1 cellular context compared by ENCODE assay signal in the genomic region with DNA sequence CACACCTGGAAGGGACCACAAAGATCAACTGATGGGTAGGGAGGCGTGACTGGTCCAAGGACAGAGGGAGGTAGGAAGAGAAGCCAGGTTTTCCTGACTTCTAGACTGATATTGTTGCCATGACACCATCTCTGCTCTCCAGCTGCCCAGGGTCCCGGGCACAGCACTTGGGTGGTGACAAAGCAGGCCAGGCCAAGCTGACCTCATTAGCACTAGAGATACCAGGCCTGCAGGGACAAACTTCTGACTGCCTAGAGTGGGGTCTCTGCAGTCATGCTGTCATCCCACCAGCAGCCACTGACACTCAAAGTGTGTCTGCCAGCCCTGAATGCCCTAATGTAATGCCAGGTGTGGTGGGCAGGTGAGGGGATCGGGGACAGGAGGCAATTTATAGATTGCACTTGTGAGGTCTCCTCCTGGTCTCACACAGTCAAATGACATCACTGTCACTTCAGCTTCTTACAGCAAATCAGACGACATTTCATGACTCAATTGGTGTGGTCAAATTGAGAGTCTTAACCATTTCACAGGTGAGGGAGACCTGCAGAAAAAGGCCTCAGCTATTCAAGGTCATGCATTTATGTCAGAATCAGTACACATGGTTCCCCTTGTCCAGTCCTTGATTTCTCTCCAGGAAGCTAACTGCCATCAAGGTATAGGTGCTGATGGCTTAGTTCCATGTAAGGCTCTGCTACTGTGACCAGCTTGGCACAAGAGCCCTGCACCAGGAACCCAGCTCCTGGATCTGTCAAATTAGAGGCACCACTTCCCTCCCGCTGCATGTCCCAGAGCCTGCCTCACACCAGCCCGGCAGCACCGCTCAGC.
TF ChIP-seq lines count a peak whose summit lies in the region.

No MANE protein-coding gene starts in this region.

TF ChIP-seq in WTC11, 78 proteins besides CTCF, POLR2A, EP300 and RAD21 (continued from another document):
- TF ChIP-seq, protein P1, sequence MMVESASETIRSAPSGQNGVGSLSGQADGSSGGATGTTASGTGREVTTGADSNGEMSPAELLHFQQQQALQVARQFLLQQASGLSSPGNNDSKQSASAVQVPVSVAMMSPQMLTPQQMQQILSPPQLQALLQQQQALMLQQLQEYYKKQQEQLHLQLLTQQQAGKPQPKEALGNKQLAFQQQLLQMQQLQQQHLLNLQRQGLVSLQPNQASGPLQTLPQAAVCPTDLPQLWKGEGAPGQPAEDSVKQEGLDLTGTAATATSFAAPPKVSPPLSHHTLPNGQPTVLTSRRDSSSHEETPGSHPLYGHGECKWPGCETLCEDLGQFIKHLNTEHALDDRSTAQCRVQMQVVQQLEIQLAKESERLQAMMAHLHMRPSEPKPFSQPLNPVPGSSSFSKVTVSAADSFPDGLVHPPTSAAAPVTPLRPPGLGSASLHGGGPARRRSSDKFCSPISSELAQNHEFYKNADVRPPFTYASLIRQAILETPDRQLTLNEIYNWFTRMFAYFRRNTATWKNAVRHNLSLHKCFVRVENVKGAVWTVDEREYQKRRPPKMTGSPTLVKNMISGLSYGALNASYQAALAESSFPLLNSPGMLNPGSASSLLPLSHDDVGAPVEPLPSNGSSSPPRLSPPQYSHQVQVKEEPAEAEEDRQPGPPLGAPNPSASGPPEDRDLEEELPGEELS (CRISPR knock-in tag; IDR thresholded peaks at IDR 0.05) = no peak
- TF ChIP-seq, protein P2, sequence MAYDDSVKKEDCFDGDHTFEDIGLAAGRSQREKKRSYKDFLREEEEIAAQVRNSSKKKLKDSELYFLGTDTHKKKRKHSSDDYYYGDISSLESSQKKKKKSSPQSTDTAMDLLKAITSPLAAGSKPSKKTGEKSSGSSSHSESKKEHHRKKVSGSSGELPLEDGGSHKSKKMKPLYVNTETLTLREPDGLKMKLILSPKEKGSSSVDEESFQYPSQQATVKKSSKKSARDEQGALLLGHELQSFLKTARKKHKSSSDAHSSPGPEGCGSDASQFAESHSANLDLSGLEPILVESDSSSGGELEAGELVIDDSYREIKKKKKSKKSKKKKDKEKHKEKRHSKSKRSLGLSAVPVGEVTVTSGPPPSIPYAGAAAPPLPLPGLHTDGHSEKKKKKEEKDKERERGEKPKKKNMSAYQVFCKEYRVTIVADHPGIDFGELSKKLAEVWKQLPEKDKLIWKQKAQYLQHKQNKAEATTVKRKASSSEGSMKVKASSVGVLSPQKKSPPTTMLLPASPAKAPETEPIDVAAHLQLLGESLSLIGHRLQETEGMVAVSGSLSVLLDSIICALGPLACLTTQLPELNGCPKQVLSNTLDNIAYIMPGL (CRISPR knock-in tag; IDR thresholded peaks at IDR 0.05) = no peak
- no peak for TF ChIP-seq SOX15 (CRISPR knock-in tag; IDR thresholded peaks at IDR 0.05)
- TF ChIP-seq, protein P3, sequence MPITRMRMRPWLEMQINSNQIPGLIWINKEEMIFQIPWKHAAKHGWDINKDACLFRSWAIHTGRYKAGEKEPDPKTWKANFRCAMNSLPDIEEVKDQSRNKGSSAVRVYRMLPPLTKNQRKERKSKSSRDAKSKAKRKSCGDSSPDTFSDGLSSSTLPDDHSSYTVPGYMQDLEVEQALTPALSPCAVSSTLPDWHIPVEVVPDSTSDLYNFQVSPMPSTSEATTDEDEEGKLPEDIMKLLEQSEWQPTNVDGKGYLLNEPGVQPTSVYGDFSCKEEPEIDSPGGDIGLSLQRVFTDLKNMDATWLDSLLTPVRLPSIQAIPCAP (CRISPR knock-in tag; IDR thresholded peaks at IDR 0.05) = no peak
- TF ChIP-seq FOXK1 (CRISPR knock-in tag; IDR thresholded peaks at IDR 0.05) = no peak
- TF ChIP-seq ETV6 (CRISPR knock-in tag; IDR thresholded peaks at IDR 0.05) = no peak
